Comparison of ENCODE assay signal across 8 cellular contexts in genomic region chr11:125568970-125569912, GRCh38. TPM values are rescaled to one million over a fixed set of nuclear protein-coding genes. Genes with fewer than 3 reads are reported as not detected.
DNase-seq lines count a peak whose midpoint lies in the region; FAIRE-seq and TF ChIP-seq lines count a peak whose summit lies in the region.

Gene EI24, plus strand, starts transcription at chr11:125569477. Its CDS starts 3,051 bp downstream, at chr11:125572528.

- H3K56ac ChIP-seq in H1 (replicated peaks; ENCODE audit: insufficient read length, low read depth, low read length) (peak within 1 kb of the TSS; percentile 35), mesendoderm (ENCODE audit: low read length) (peak within 1 kb of the TSS; percentile 99)

- no peak for TF ChIP-seq EP300 in H1 (IDR thresholded peaks at IDR 0.05; ENCODE audit: borderline replicate concordance in 1 of 2, low read depth in 2 of 2, low read length in 2 of 2)

- H2BK20ac ChIP-seq in H1 (ENCODE audit: low read length): no peak within 1 kb of the TSS

- H2AK5ac ChIP-seq in H1 (ENCODE audit: low read depth, low read length): no peak within 1 kb of the TSS
- H2AK5ac ChIP-seq in mesendoderm (ENCODE audit: low read length): peak within 1 kb of the TSS; percentile 65

- CTCF ChIA-PET in Caco-2 (lab: Charles Lee): interaction anchor here (0.6 to 1.8 kb wide), 5 partner anchors 23 to 136 kb away, joined by 3 to 7 read pairs (median 6); partner anchors contain the start of genes CHEK1 and STT3A
- CTCF ChIA-PET in H1 (lab: Charles Lee; ENCODE audit: partially characterized antibody): interaction anchor here (0.7 to 2.0 kb wide), 21 partner anchors 9 to 224 kb away, joined by 3 to 8 read pairs (median 3); no protein-coding TSS in a partner anchor

- H3K9me3 ChIP-seq in Caco-2 (no peaks in the 10 kb centered on the region), H1 (ENCODE audit: insufficient read depth in 2 of 2, low read depth in 1 of 2, low read length in 1 of 2) (no peaks in the 10 kb centered on the region)

- H4K8ac ChIP-seq in H1 (ENCODE audit: extremely low read depth, insufficient read depth, low read length) (no peak within 1 kb of the TSS), mesendoderm (ENCODE audit: low read depth, low read length) (no peak within 1 kb of the TSS)

- peak; percentile 48 to 78 for TF ChIP-seq POLR2A in H1 (IDR thresholded peaks at IDR 0.05; ENCODE audit: control extremely low read depth in 1 of 2, low read depth in 2 of 2, low read length in 2 of 2)

- H4K5ac ChIP-seq in H1 (ENCODE audit: insufficient read length, low read depth, low read length) (peak within 1 kb of the TSS; percentile 24), mesendoderm (ENCODE audit: low read length) (no peak within 1 kb of the TSS)

- BruUV-seq in Caco-2 (replicated peaks; lab: Mats Ljungman, UMichigan): no TSS peak

- H4K20me1 ChIP-seq in H1 (replicated peaks in 1 of 2; ENCODE audit: control insufficient read depth in 1 of 2, insufficient read depth in 2 of 2, low read length in 2 of 2): peaks cover 0 to 4% of the 10 kb centered on the region in 2 experiments

- H3K27ac ChIP-seq in H1 (ENCODE audit: low read depth, low read length) (peak within 1 kb of the TSS; percentile 48), mesendoderm (ENCODE audit: low read depth, low read length) (peak within 1 kb of the TSS; percentile 42)

- H3K79me1 ChIP-seq in H1 (ENCODE audit: low read depth, low read length) (peaks cover 3% of the 10 kb centered on the region; the same call in 1 of the 2 replicates), mesendoderm (ENCODE audit: low read length) (peaks cover 12% of the 10 kb centered on the region)

- H3K36me3 ChIP-seq in Caco-2 (ENCODE audit: control insufficient read depth, insufficient read depth, low read length) (0 out of 2 replicates have a peak, but pooled peaks cover 3% of the 10 kb centered on the region), H1 (ENCODE audit: control insufficient read depth in 2 of 4, insufficient read depth in 4 of 4, low read length in 3 of 4) (peaks cover 3 to 17% (median 12%) of the 10 kb centered on the region in 4 experiments; a peak in 7 of 8 replicates), mesendoderm (ENCODE audit: control insufficient read depth, insufficient read depth, low read length) (no peaks in the 10 kb centered on the region)

- peak; percentile 50 to 59 for TF ChIP-seq RAD21 in H1 (IDR thresholded peaks at IDR 0.05 in 1 of 2, conservative IDR thresholded peaks at IDR 0.05 in 1 of 2; ENCODE audit: low read depth in 2 of 2, low read length in 2 of 2)

- H3K23ac ChIP-seq in H1 (ENCODE audit: insufficient read length) (no peak within 1 kb of the TSS), mesendoderm (ENCODE audit: low read length) (peak within 1 kb of the TSS; percentile 94)

- peak within 1 kb of the TSS; percentile 58 for H3K27ac Mint-ChIP-seq in Caco-2 (ENCODE audit: unreplicated experiment)

- H2BK15ac ChIP-seq in H1 (ENCODE audit: low read length): no peak within 1 kb of the TSS
- H2BK15ac ChIP-seq in mesendoderm (replicated peaks; ENCODE audit: low read depth): peak within 1 kb of the TSS; percentile 39

- FAIRE-seq in H1 (lab: Jason Lieb, UNC): no peak

- 0 out of 2 replicates have a peak within 1 kb of the TSS, but pooled peaks have one; percentile 60 for H2BK12ac ChIP-seq in H1 (ENCODE audit: low read depth, low read length)

- H3K36me3 Mint-ChIP-seq in Caco-2 (ENCODE audit: insufficient read depth, unreplicated experiment): peaks cover 23% of the 10 kb centered on the region

- H3K4ac ChIP-seq in H1 (replicated peaks; ENCODE audit: insufficient read length, low read depth, low read length): peak within 1 kb of the TSS; percentile 9
- peak within 1 kb of the TSS; percentile 95 for H3K4ac ChIP-seq in mesendoderm (ENCODE audit: low read depth, low read length)

- H3K4me3 Mint-ChIP-seq in Caco-2 (ENCODE audit: unreplicated experiment): peak within 1 kb of the TSS; percentile 80

- DNase-seq in Caco-2 (peak; percentile 97 to 99), GM20000 (ENCODE audit: low spot score) (peak; percentile 92), HT-29 (ENCODE audit: low spot score) (peak; percentile 97), NOMO-1 treated with DMSO at 0.1 percent for 48 hours (lab: John Stamatoyannopoulos, UW; ENCODE audit: unreplicated experiment) (peak; percentile 82), H1 (ENCODE audit: low read depth in 1 of 2, low spot score in 2 of 2) (peak; percentile 87 to 91), mesendoderm (peak; percentile 98)
- peak; percentile 70 to 84 (median 72) for DNase-seq in activated CD8-positive, alpha-beta memory T cell treated with anti-CD3 and anti-CD28 coated beads for 48 hours (ENCODE audit: low read depth in 2 of 3, low spot score in 2 of 3)
- DNase-seq in stimulated activated CD8-positive, alpha-beta memory T cell treated with anti-CD3 and anti-CD28 coated beads, Interleukin-15, amount 100 ng/mL, for 1 hour (ENCODE audit: low read depth): peak; percentile 66

- POLR2A ChIA-PET in Caco-2 (lab: Charles Lee) (interaction anchor here (0.6 to 2.3 kb wide), 6 partner anchors 23 to 67 kb away, joined by 3 to 20 read pairs (median 4); partner anchors contain the start of gene STT3A), H1 (lab: Charles Lee; ENCODE audit: partially characterized antibody) (interaction anchor here (0.5 to 4.5 kb wide), 12 partner anchors 9 to 601 kb away, joined by 3 to 28 read pairs (median 3); partner anchors contain the start of genes CHEK1, FEZ1 and STT3A)

- H3K4me1 ChIP-seq in Caco-2: peaks cover 27% of the 10 kb centered on the region
- H3K4me1 ChIP-seq in H1 (replicated peaks in 1 of 4; ENCODE audit: control insufficient read depth in 3 of 4, insufficient read depth in 4 of 4, low read length in 3 of 4): peaks cover 2 to 10% (median 5%) of the 10 kb centered on the region in 4 experiments; a peak in 6 of 7 replicates
- H3K4me1 ChIP-seq in mesendoderm (ENCODE audit: control insufficient read depth, low read depth, low read length): peaks cover 4% of the 10 kb centered on the region

- H3K4me2 ChIP-seq in H1 (ENCODE audit: insufficient read depth in 1 of 2, low read depth in 2 of 2, low read length in 2 of 2) (peak within 1 kb of the TSS; percentile 82 to 97), mesendoderm (ENCODE audit: low read length) (peak within 1 kb of the TSS; percentile 99)

- H3K9ac ChIP-seq in H1 (replicated peaks in 1 of 4; ENCODE audit: extremely low read depth in 1 of 4, low read depth in 3 of 4, low read length in 3 of 4) (peak within 1 kb of the TSS; percentile 84 to 87 (median 86)), mesendoderm (ENCODE audit: low read length) (peak within 1 kb of the TSS; percentile 100)

- peaks cover 6% of the 10 kb centered on the region for H3K23me2 ChIP-seq in H1 (ENCODE audit: low read depth, low read length)

- H3K79me2 ChIP-seq in H1 (ENCODE audit: control insufficient read depth in 1 of 2, insufficient read depth in 2 of 2, low read length in 2 of 2) (peaks cover 5 to 18% of the 10 kb centered on the region in 2 experiments; a peak in 3 of 4 replicates), mesendoderm (ENCODE audit: control insufficient read depth, insufficient read depth, low read length) (peaks cover 14% of the 10 kb centered on the region)

- H2BK5ac ChIP-seq in H1 (ENCODE audit: low read depth, low read length): peak within 1 kb of the TSS; percentile 75; the same call in 1 of the 2 replicates
- peak within 1 kb of the TSS; percentile 73 for H2BK5ac ChIP-seq in mesendoderm (ENCODE audit: low read length)

- H2AFZ ChIP-seq in H1 (ENCODE audit: low read length): peak within 1 kb of the TSS; percentile 98

- 3% methylated on average over 49 of the region's 83 CpGs; no CpG with 5 or more reads in 1 of the 2 experiments for WGBS in H1 (ENCODE audit: extremely low coverage in 1 of 2, insufficient coverage in 1 of 2, insufficient read length in 1 of 2, insufficient replicate concordance in 2 of 2, low coverage in 1 of 2, low lambda C conversion rate in 2 of 2, missing lambda C conversion rate in 1 of 2), 2 experiments
- WGBS in mesendoderm (ENCODE audit: extremely low coverage, insufficient coverage, low lambda C conversion rate): no CpG with 5 or more reads among the region's 83 CpGs

- no peak within 1 kb of the TSS for H3K14ac ChIP-seq in H1 (ENCODE audit: insufficient read length)

- H4K91ac ChIP-seq in H1 (replicated peaks; ENCODE audit: insufficient read length, low read length): peak within 1 kb of the TSS; percentile 47

- intact Hi-C loops in Caco-2 (cut with micrococcal nuclease; ENCODE audit: unreplicated experiment): loop anchor here (1.0 to 2.0 kb wide), 3 partner anchors 23 to 57 kb away; partner anchors contain the start of gene STT3A

- H3K4me3 ChIP-seq in Caco-2 (ENCODE audit: low read depth, low read length): peak within 1 kb of the TSS; percentile 99
- peak within 1 kb of the TSS; percentile 69 to 99 (median 96) for H3K4me3 ChIP-seq in H1 (ENCODE audit: extremely low read depth in 1 of 4, insufficient read depth in 2 of 4, low read depth in 3 of 4, low read length in 4 of 4)
- H3K4me3 ChIP-seq in mesendoderm (ENCODE audit: low read length): peak within 1 kb of the TSS; percentile 99

- H3K18ac ChIP-seq in H1 (ENCODE audit: extremely low read depth, low read length): peak within 1 kb of the TSS; percentile 87
- peak within 1 kb of the TSS; percentile 64 for H3K18ac ChIP-seq in mesendoderm (ENCODE audit: low read length)

- TF ChIP-seq CTCF in Caco-2 (IDR thresholded peaks at IDR 0.05; ENCODE audit: insufficient read depth in 1 of 2, low read depth in 1 of 2, low read length in 1 of 2, severe bottlenecking in 1 of 2, unreplicated experiment in 1 of 2) (peak; percentile 89 to 98), GM20000 (IDR thresholded peaks at IDR 0.05; ENCODE audit: extremely low read depth, missing control alignments) (peak; percentile 27), H1 (IDR thresholded peaks at IDR 0.05; ENCODE audit: control extremely low read depth in 1 of 3, insufficient read depth in 1 of 3, low read depth in 1 of 3, low read length in 3 of 3) (peak; percentile 54 to 75 (median 73))

- no peaks in the 10 kb centered on the region for H3K9me3 Mint-ChIP-seq in Caco-2 (ENCODE audit: unreplicated experiment)

- H2BK120ac ChIP-seq in H1 (replicated peaks; ENCODE audit: low read depth, low read length): no peak within 1 kb of the TSS
- H2BK120ac ChIP-seq in mesendoderm (ENCODE audit: low read depth, low read length): no peak within 1 kb of the TSS

- H3K27me3 ChIP-seq in Caco-2 (replicated peaks; ENCODE audit: control insufficient read depth, insufficient read depth, low read length): no peaks in the 10 kb centered on the region
- H3K27me3 ChIP-seq in H1 (replicated peaks in 1 of 4; ENCODE audit: control insufficient read depth in 3 of 4, extremely low read depth in 1 of 4, insufficient read depth in 3 of 4, low read length in 3 of 4): no peaks in the 10 kb centered on the region
- H3K27me3 ChIP-seq in mesendoderm (ENCODE audit: insufficient read depth, low read length, poor library complexity): no peaks in the 10 kb centered on the region

- H3K27me3 Mint-ChIP-seq in Caco-2 (ENCODE audit: insufficient read depth, unreplicated experiment): no peaks in the 10 kb centered on the region

- H3K4me1 Mint-ChIP-seq in Caco-2 (ENCODE audit: low read depth, unreplicated experiment): peaks cover 15% of the 10 kb centered on the region

RNA-seq across cellular contexts. Expression of gene EI24, which starts in this region (rescaled TPM):
- 164 and 170 TPM in 2 replicates for total RNA-seq in Caco-2 (2022)
- 122 and 125 TPM in 2 replicates for total RNA-seq in HT-29 (2014; rRNA removed; shearing (Covaris generic))
- total RNA-seq in H1 (2021; fragmentation: NEBNext Ultra II Directional; extraction: Animal tissue kit (Norgen Biotek cat#: 25700)): 130 and 135 TPM in 2 replicates
- 176 and 264 TPM in 2 replicates for polyA plus RNA-seq in H1 (2011; rRNA removed)
- polyA plus RNA-seq in H1 (2011; cell fraction: cytosol; rRNA removed): 161 TPM
- polyA plus RNA-seq in H1 (2011; cell fraction: nucleus; rRNA removed): 70.8 TPM
- 130 to 142 TPM (median 141 TPM) in 4 replicates for polyA plus RNA-seq in H1 (2012, experiment 1 of 2)
- polyA plus RNA-seq in H1 (2012, experiment 2 of 2): 111 TPM
- 119 TPM for polyA plus RNA-seq in H1 (2013, experiment 1 of 2)
- 139 TPM for polyA plus RNA-seq in H1 (2013, experiment 2 of 2)
- polyA minus RNA-seq in H1 (2011; rRNA and poly(A)+ RNA removed): 143 and 171 TPM in 2 replicates
- 48.1 TPM for polyA minus RNA-seq in H1 (2011; cell fraction: cytosol; rRNA and poly(A)+ RNA removed)
- polyA minus RNA-seq in H1 (2011; cell fraction: nucleus; rRNA and poly(A)+ RNA removed): 41.1 TPM
- 134 TPM for polyA plus RNA-seq in mesendoderm (2013, experiment 1 of 2)
- 132 TPM for polyA plus RNA-seq in mesendoderm (2013, experiment 2 of 2)

Comparison
In these comparisons a context has a peak if more than half of its experiments do, and no peak if none do; other contexts are left out.
1. Peak in every context shown above with its lines: DNase-seq, H3K4me3 ChIP-seq and H3K27ac ChIP-seq.
2. CTCF ChIP-seq: peak in every context shown above with its lines; median percentile 94 in Caco-2; 73 in H1; 27 in GM20000.